ENCODE assay signal across 8 cellular contexts in the genomic region with DNA sequence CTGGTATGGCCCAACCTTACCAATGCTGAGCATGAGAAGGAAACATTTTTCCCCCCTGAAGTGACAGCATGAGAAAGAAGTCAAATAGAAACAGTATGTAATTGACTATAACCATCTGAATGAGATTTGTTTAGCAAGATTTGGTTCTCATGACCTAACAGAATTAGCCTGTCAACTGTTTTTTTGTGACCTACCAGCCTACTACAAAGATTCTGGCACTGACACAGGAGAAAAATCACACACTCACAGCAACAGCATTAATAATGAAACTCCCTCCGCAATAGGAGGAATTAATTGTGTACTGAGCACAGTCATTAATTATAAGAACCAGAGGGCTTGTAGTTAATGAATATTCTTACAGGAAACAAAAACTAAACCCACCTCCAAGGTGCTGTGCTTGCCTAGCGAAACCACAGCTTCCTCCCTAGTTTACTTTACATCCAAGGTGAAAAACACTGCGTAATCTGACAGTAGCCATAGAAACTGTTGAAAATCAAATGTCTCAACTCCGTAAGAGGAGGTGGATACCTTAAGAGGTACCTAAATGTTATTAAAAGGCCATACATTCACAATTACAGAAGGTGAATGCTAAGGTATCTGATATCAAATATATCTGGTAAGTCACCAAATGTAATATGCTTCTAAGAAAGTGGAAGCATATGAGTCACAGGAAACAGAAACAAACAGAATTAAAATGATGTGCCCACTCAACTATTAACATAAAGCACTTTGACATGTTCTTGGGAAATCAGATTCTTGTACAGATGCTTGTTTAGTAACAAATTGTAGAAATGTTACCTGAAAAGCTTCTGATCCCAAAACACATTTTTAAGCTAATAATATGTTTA. TPM values are rescaled to one million over a fixed set of nuclear protein-coding genes. Genes with fewer than 3 reads are reported as not detected.
A peak's percentile ranks its signal among the peaks of the same experiment; 100 is the strongest.
DNase-seq lines count a peak whose midpoint lies in the region; ATAC-seq, FAIRE-seq and TF ChIP-seq lines count a peak whose summit lies in the region.

No MANE protein-coding gene starts in this region.

- DNase-seq in GM06990 (ENCODE audit: extremely low read depth, insufficient read length) = peak; percentile 12
- peak; percentile 54 for DNase-seq in dermis blood vessel endothelial cell
- DNase-seq in NCI-H2196 (lab: John Stamatoyannopoulos, UW; ENCODE audit: unreplicated experiment) = no peak
- no peak for DNase-seq in DMS 273 (lab: John Stamatoyannopoulos, UW; ENCODE audit: unreplicated experiment)
- DNase-seq in D721Med (ENCODE audit: insufficient read length, low spot score) = no peak
- no peak for DNase-seq in activated CD8-positive, alpha-beta memory T cell treated with anti-CD3 and anti-CD28 coated beads for 24 hours

- no peaks in the 10 kb centered on the region for H3K27me3 ChIP-seq in GM06990 (replicated peaks; ENCODE audit: control insufficient read depth, insufficient read depth, low read length)

- H3K4me3 ChIP-seq in GM06990 (replicated peaks; ENCODE audit: low read depth, low read length) = no peak overlapping the region

- FAIRE-seq in D721Med (lab: Jason Lieb, UNC) = no peak

- TF ChIP-seq CTCF in GM06990 (IDR thresholded peaks at IDR 0.05; ENCODE audit: insufficient read depth, low read length, poor library complexity, severe bottlenecking) = no peak
- no peak for TF ChIP-seq CTCF in D721Med (IDR thresholded peaks at IDR 0.05; ENCODE audit: insufficient read depth, missing control alignments)

- no peaks in the 10 kb centered on the region for H3K36me3 ChIP-seq in GM06990 (ENCODE audit: control insufficient read depth, insufficient read depth, low read length)

- ATAC-seq in GM19455 (IDR thresholded peaks at IDR 0.05; ENCODE audit: unreplicated experiment) (peak; percentile 77), HG03354 (IDR thresholded peaks at IDR 0.05; ENCODE audit: poor library complexity, severe bottlenecking, unreplicated experiment) (peak; percentile 94)

RNA-seq across cellular contexts. Expression of a gene that starts 35.0 kb away (rescaled TPM):
- total RNA-seq in dermis blood vessel endothelial cell = 2,743 and 3,766 TPM in 2 replicates

Comparison
In these comparisons a context has a peak if more than half of its experiments do, and no peak if none do; other contexts are left out.
1. DNase-seq: peak in GM06990 (single experiment) and dermis blood vessel endothelial cell (single experiment); none in NCI-H2196 (single experiment), DMS 273 (single experiment), D721Med (single experiment) and activated CD8-positive, alpha-beta memory T cell treated with anti-CD3 and anti-CD28 coated beads for 24 hours (single experiment).